ENCODE assay signal across 10 cellular contexts in genomic region chr19:14167594-14168138, GRCh38. TPM values are rescaled to one million over a fixed set of nuclear protein-coding genes. Genes with fewer than 3 reads are reported as not detected.
DNase-seq lines count a peak whose midpoint lies in the region; ATAC-seq and TF ChIP-seq lines count a peak whose summit lies in the region.
"Had no signal": no experiment of that assay in that cellular context is flagged by ENCODE, and none has a peak within 500 bp of the region (broad histone marks: within the 10 kb centered on the region; RNA-seq: fewer than 3 reads in every experiment).

No MANE protein-coding gene starts in this region.

- H3K9me3 ChIP-seq in BLaER1 = 0 out of 2 replicates have a peak, but pooled peaks cover 3% of the 10 kb centered on the region
- H3K9me3 ChIP-seq in body of pancreas = no peaks in the 10 kb centered on the region
- H3K9me3 ChIP-seq: ascending aorta had no signal

- H3K27ac Mint-ChIP-seq in activated naive CD8-positive, alpha-beta T cell treated with anti-CD3 and anti-CD28 coated beads, Interleukin-2, amount 10 ng/mL, durations not matched to agents 7 days and 5 days = peak overlapping the region; percentile 92
- peak overlapping the region; percentile 79 for H3K27ac Mint-ChIP-seq in mesothelial cell of epicardium

- H3K9ac ChIP-seq in BLaER1 = peak overlapping the region; percentile 69

- in situ Hi-C loops in ACHN (cut with HindIII; ENCODE audit: low pct_ligation_motif_present, low pct_unique_long_range_greater_than_20kb, low sequenced_read_pairs) = no loop called here

- intact Hi-C loops in body of pancreas (cut with DNase I) = no loop called here

- H3K4me2 ChIP-seq in BLaER1 = peak overlapping the region; percentile 94

- H3K4me1 ChIP-seq in BLaER1 (peaks cover 87% of the 10 kb centered on the region), body of pancreas (no peaks in the 10 kb centered on the region)
- H3K4me1 ChIP-seq: ascending aorta had no signal

- H3K27me3 Mint-ChIP-seq in activated naive CD8-positive, alpha-beta T cell treated with anti-CD3 and anti-CD28 coated beads, Interleukin-2, amount 10 ng/mL, durations not matched to agents 7 days and 5 days = no peaks in the 10 kb centered on the region
- H3K27me3 Mint-ChIP-seq in mesothelial cell of epicardium (ENCODE audit: low read depth) = no peaks in the 10 kb centered on the region

- POLR2A ChIA-PET in activated naive CD8-positive, alpha-beta T cell treated with anti-CD3 and anti-CD28 coated beads, Interleukin-2, amount 10 ng/mL, durations not matched to agents 7 days and 5 days (lab: Charles Lee) = interaction anchor here (0.6 to 2.8 kb wide), 4 partner anchors 17 to 307 kb away, joined by 3 to 14 read pairs (median 6); partner anchors contain the start of gene ASF1B

- DNase-seq in NAMALWA (ENCODE audit: low spot score) (peak; percentile 30), mesothelial cell of epicardium (ENCODE audit: low spot score in 2 of 2, unreplicated experiment in 2 of 2) (no peak), body of pancreas (no peak), ACHN (no peak), omental fat pad (ENCODE audit: low spot score) (no peak)
- DNase-seq in activated naive CD8-positive, alpha-beta T cell treated with anti-CD3 and anti-CD28 coated beads, Interleukin-2, amount 10 ng/mL, durations not matched to agents 7 days and 5 days = no peak
- DNase-seq: kidney had no signal

- no peak for TF ChIP-seq POLR2A in body of pancreas (IDR thresholded peaks at IDR 0.05)

- H3K4me1 Mint-ChIP-seq in activated naive CD8-positive, alpha-beta T cell treated with anti-CD3 and anti-CD28 coated beads, Interleukin-2, amount 10 ng/mL, durations not matched to agents 7 days and 5 days = peaks cover 19% of the 10 kb centered on the region
- H3K4me1 Mint-ChIP-seq in mesothelial cell of epicardium = peaks cover 23% of the 10 kb centered on the region

- H3K36me3 ChIP-seq in BLaER1 = peaks cover 50% of the 10 kb centered on the region
- H3K36me3 ChIP-seq in body of pancreas (replicated peaks in 1 of 2; ENCODE audit: insufficient read depth in 1 of 2, low read depth in 2 of 2) = no peaks in the 10 kb centered on the region

- peak; percentile 61 for ATAC-seq in activated naive CD8-positive, alpha-beta T cell treated with anti-CD3 and anti-CD28 coated beads, Interleukin-2, amount 10 ng/mL, durations not matched to agents 7 days and 5 days (ENCODE audit: low read depth)
- ATAC-seq in body of pancreas = no peak
- ATAC-seq in GM21423 (IDR thresholded peaks at IDR 0.05; ENCODE audit: unreplicated experiment) = no peak
- ATAC-seq in omental fat pad (ENCODE audit: low FRiP score) = no peak

- no peaks in the 10 kb centered on the region for H3K27me3 ChIP-seq in BLaER1
- no peaks in the 10 kb centered on the region for H3K27me3 ChIP-seq in body of pancreas
- H3K27me3 ChIP-seq: ascending aorta had no signal

- H3K36me3 Mint-ChIP-seq in activated naive CD8-positive, alpha-beta T cell treated with anti-CD3 and anti-CD28 coated beads, Interleukin-2, amount 10 ng/mL, durations not matched to agents 7 days and 5 days = peaks cover 7% of the 10 kb centered on the region
- H3K36me3 Mint-ChIP-seq in mesothelial cell of epicardium = peaks cover 37% of the 10 kb centered on the region

- H3K9me3 Mint-ChIP-seq in activated naive CD8-positive, alpha-beta T cell treated with anti-CD3 and anti-CD28 coated beads, Interleukin-2, amount 10 ng/mL, durations not matched to agents 7 days and 5 days = peaks cover 2% of the 10 kb centered on the region
- H3K9me3 Mint-ChIP-seq in mesothelial cell of epicardium = no peaks in the 10 kb centered on the region

- H4K20me1 ChIP-seq in BLaER1 = 0 out of 2 replicates have a peak, but pooled peaks cover 10% of the 10 kb centered on the region

- H3K4me3 Mint-ChIP-seq in activated naive CD8-positive, alpha-beta T cell treated with anti-CD3 and anti-CD28 coated beads, Interleukin-2, amount 10 ng/mL, durations not matched to agents 7 days and 5 days = peak overlapping the region; percentile 84
- H3K4me3 Mint-ChIP-seq in mesothelial cell of epicardium = no peak overlapping the region

- peak overlapping the region; percentile 77 for H3K27ac ChIP-seq in BLaER1
- no peak overlapping the region for H3K27ac ChIP-seq in body of pancreas
- H3K27ac ChIP-seq: ascending aorta had no signal

- H3K4me3 ChIP-seq in BLaER1 (peak overlapping the region; percentile 44), body of pancreas (no peak overlapping the region)
- H3K4me3 ChIP-seq: ascending aorta had no signal

- no peak for TF ChIP-seq CTCF in mesothelial cell of epicardium (IDR thresholded peaks at IDR 0.05; ENCODE audit: unreplicated experiment)
- no peak for TF ChIP-seq CTCF in body of pancreas (IDR thresholded peaks at IDR 0.05)
- TF ChIP-seq CTCF in omental fat pad (IDR thresholded peaks at IDR 0.05) = no peak

- 67 to 68% methylated on average over 6 to 14 of the region's 18 CpGs for WGBS in body of pancreas, 2 donors

RNA-seq across cellular contexts. Expression of gene ASF1B, which starts 31.3 kb away (rescaled TPM):
- 10 to 100 TPM; 75.3 to 82.4 TPM for total RNA-seq in activated naive CD8-positive, alpha-beta T cell treated with anti-CD3 and anti-CD28 coated beads, Interleukin-2, amount 10 ng/mL, durations not matched to agents 7 days and 5 days
- total RNA-seq in mesothelial cell of epicardium (6.3 to 8.9 TPM (median 8.4 TPM) in 3 replicates), body of pancreas (1 to 10 TPM in 1 of 2 donors, under 1 TPM in 1; 0.26 to 1.6 TPM), omental fat pad (1 to 10 TPM in 1 of 4 donors, under 1 TPM in 2, not detected in 1; 0.37 to 2.5 (median 0.95) TPM)

RNA-seq across cellular contexts. Expression of gene ADGRL1, which starts 38.3 kb away (rescaled TPM):
- 10 to 100 TPM; 15.0 to 16.4 TPM for total RNA-seq in activated naive CD8-positive, alpha-beta T cell treated with anti-CD3 and anti-CD28 coated beads, Interleukin-2, amount 10 ng/mL, durations not matched to agents 7 days and 5 days
- total RNA-seq in mesothelial cell of epicardium (97.9 to 106 TPM (median 102 TPM) in 3 replicates), body of pancreas (10 to 100 TPM; 12.5 to 16.5 TPM), omental fat pad (10 to 100 TPM in 3 of 4 donors, 1 to 10 TPM in 1; 7.7 to 18.0 (median 13.9) TPM)

RNA-seq across cellular contexts. Expression of gene PRKACA, which starts 50.1 kb away (rescaled TPM):
- total RNA-seq in activated naive CD8-positive, alpha-beta T cell treated with anti-CD3 and anti-CD28 coated beads, Interleukin-2, amount 10 ng/mL, durations not matched to agents 7 days and 5 days = 10 to 100 TPM; 64.1 to 66.9 TPM
- total RNA-seq in mesothelial cell of epicardium = 80.9 to 87.7 TPM (median 82.9 TPM) in 3 replicates
- total RNA-seq in body of pancreas = 10 to 100 TPM; 15.5 to 22.6 TPM
- 10 to 100 TPM; 31.5 to 56.1 (median 45.1) TPM for total RNA-seq in omental fat pad
